Comparison of ENCODE assay signal across 13 cellular contexts in genomic region chr15:74312445-74313007, GRCh38. TPM values are rescaled to one million over a fixed set of nuclear protein-coding genes. Genes with fewer than 3 reads are reported as not detected.
DNase-seq lines count a peak whose midpoint lies in the region; ATAC-seq and TF ChIP-seq lines count a peak whose summit lies in the region.
"Had no signal": no experiment of that assay in that cellular context is flagged by ENCODE, and none has a peak within 500 bp of the region (broad histone marks: within the 10 kb centered on the region; RNA-seq: fewer than 3 reads in every experiment).

No MANE protein-coding gene starts in this region.

- H3K27me3 Mint-ChIP-seq in progenitor cell of endocrine pancreas, result peaks cover 45% of the 10 kb centered on the region
- H3K27me3 Mint-ChIP-seq: activated CD4-positive, alpha-beta T cell treated with anti-CD3 and anti-CD28 coated beads, Interleukin-2, amount 10 ng/mL, durations not matched to agents 7 days and 5 days had no signal

- peaks cover 35% of the 10 kb centered on the region for H3K4me1 Mint-ChIP-seq in progenitor cell of endocrine pancreas (ENCODE audit: low read depth)

- no peak for TF ChIP-seq CTCF in progenitor cell of endocrine pancreas (IDR thresholded peaks at IDR 0.05; ENCODE audit: unreplicated experiment)

- peak overlapping the region; percentile 91 for H3K27ac Mint-ChIP-seq in progenitor cell of endocrine pancreas
- H3K27ac Mint-ChIP-seq: T-cell had no signal

- DNase-seq in NCI-H1092 (lab: John Stamatoyannopoulos, UW) (peak; percentile 97), NCI-H2171 (lab: John Stamatoyannopoulos, UW) (peak; percentile 94), SK-N-DZ (ENCODE audit: low spot score) (peak; percentile 89), progenitor cell of endocrine pancreas (ENCODE audit: low spot score, unreplicated experiment) (no peak), erythroblast (lab: John Stamatoyannopoulos, UW) (no peak)
- DNase-seq: activated CD4-positive, alpha-beta T cell treated with anti-CD3 and anti-CD28 coated beads, Interleukin-2, amount 10 ng/mL, durations not matched to agents 7 days and 5 days; activated gamma-delta T cell treated with Interleukin-2 at 50 U/mL for 16 hours; Kasumi-1; T-cell had no signal

- no peaks in the 10 kb centered on the region for H3K9me3 Mint-ChIP-seq in progenitor cell of endocrine pancreas (ENCODE audit: low read depth)
- H3K9me3 Mint-ChIP-seq: activated CD4-positive, alpha-beta T cell treated with anti-CD3 and anti-CD28 coated beads, Interleukin-2, amount 10 ng/mL, durations not matched to agents 7 days and 5 days; nephron; T-cell had no signal

- H3K4me3 Mint-ChIP-seq in progenitor cell of endocrine pancreas (ENCODE audit: low read depth), result peak overlapping the region; percentile 42
- H3K4me3 Mint-ChIP-seq: activated CD4-positive, alpha-beta T cell treated with anti-CD3 and anti-CD28 coated beads, Interleukin-2, amount 10 ng/mL, durations not matched to agents 7 days and 5 days; T-cell had no signal

- no peaks in the 10 kb centered on the region for H3K36me3 Mint-ChIP-seq in progenitor cell of endocrine pancreas (ENCODE audit: insufficient read depth)
- H3K36me3 Mint-ChIP-seq: T-cell had no signal

- ATAC-seq in HG02678 (IDR thresholded peaks at IDR 0.05; ENCODE audit: unreplicated experiment) (no peak), GM19467 (IDR thresholded peaks at IDR 0.05; ENCODE audit: unreplicated experiment) (no peak)
- ATAC-seq: T-cell had no signal

- TF ChIP-seq POLR2A in erythroblast (IDR thresholded peaks at IDR 0.05; ENCODE audit: low read length), result no peak

RNA-seq across cellular contexts. Expression of gene CYP11A1, which starts 54.9 kb away (rescaled TPM):
- not detected in 2 replicates for polyA plus RNA-seq in SK-N-DZ (2014; cell fraction: cytosol; rRNA removed)
- not detected in 2 replicates for polyA plus RNA-seq in SK-N-DZ (2014; cell fraction: nucleus; rRNA removed)
- 1.6 and 2.0 TPM in 2 replicates for total RNA-seq in progenitor cell of endocrine pancreas
- total RNA-seq: activated CD4-positive, alpha-beta T cell treated with anti-CD3 and anti-CD28 coated beads, Interleukin-2, amount 10 ng/mL, durations not matched to agents 7 days and 5 days; OCI-LY7 had no signal

Comparison
In these comparisons a context has a peak if more than half of its experiments do, and no peak if none do; other contexts are left out.
1. DNase-seq: peak in NCI-H1092 (single experiment), NCI-H2171 (single experiment) and SK-N-DZ (single experiment); none in progenitor cell of endocrine pancreas (single experiment) and erythroblast (0 of 2).